1 cellular context compared by ENCODE assay signal in the genomic region with DNA sequence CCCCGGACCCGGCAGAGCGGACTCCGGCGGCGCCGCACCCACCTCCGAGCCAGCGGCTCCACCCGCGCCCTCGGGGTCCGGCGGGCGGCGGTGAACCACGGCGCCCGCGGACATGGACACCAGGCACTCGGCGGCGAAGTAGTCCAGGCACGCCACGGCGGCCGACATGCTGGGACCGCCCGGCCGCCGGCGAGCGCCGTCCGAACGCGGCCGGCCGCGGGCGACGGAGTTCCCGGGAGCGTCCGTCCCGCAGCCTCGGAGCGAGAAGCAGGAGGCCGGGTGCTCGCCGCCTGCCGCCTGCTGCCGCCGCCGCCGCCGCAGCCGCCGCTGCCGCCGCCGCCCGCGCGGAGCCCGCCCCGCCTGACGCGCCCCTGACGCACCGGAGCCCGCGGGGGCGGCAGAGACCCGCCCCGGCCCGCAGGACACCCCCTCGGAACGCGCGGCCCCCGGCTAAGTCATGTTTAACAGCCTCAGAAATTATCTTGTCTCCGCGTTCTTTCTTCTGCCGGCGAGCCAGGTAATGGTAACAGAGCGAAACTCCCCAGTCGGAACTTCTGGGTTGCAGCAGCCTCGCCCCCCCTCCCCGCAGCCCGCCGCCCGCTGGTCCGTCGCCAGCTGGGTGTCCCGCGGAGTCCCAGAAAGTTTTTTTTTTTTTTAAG.
A peak's percentile ranks its signal among the peaks of the same experiment; 100 is the strongest.
TF ChIP-seq lines count a peak whose summit lies in the region.

Gene KLF14 (minus strand): TSS at position 342 of the 659 bp plus-strand sequence. CDS start 174 bp downstream, at position 168.

TF ChIP-seq in K562, 482 proteins besides CTCF, POLR2A, EP300 and RAD21 (continued from another document and continues in another):
- TF ChIP-seq CREB3 (tag; conservative IDR thresholded peaks at IDR 0.05; ENCODE audit: low read depth): no peak
- TF ChIP-seq MTA2 (IDR thresholded peaks at IDR 0.05; ENCODE audit: low read depth): no peak
- TF ChIP-seq EWSR1 (IDR thresholded peaks at IDR 0.05; ENCODE audit: borderline replicate concordance, low read depth, partially characterized antibody): no peak
- TF ChIP-seq SAP30 (IDR thresholded peaks at IDR 0.05; ENCODE audit: borderline replicate concordance, insufficient read depth, low read depth, low read length, poor library complexity, severe bottlenecking): peak; percentile 60
- no peak for TF ChIP-seq ZNF696 (CRISPR knock-in tag; conservative IDR thresholded peaks at IDR 0.05)
- TF ChIP-seq PYGO2 (tag; IDR thresholded peaks at IDR 0.05): no peak
- no peak for TF ChIP-seq ZNF12 (CRISPR knock-in tag; IDR thresholded peaks at IDR 0.05)
- peak; percentile 75; the same call in 1 of the 2 replicates for TF ChIP-seq CTBP1 (IDR thresholded peaks at IDR 0.05; ENCODE audit: borderline replicate concordance)
- no peak for TF ChIP-seq MAZ (CRISPR knock-in tag; conservative IDR thresholded peaks at IDR 0.05 in 1 of 2, IDR thresholded peaks at IDR 0.05 in 1 of 2)
- TF ChIP-seq NUFIP1 (IDR thresholded peaks at IDR 0.05; ENCODE audit: partially characterized antibody): no peak
- TF ChIP-seq MYC (IDR thresholded peaks at IDR 0.05; ENCODE audit: low read depth, low read length): no peak
- no peak for TF ChIP-seq MYC (CRISPR knock-in tag; IDR thresholded peaks at IDR 0.05; ENCODE audit: borderline replicate concordance, low read depth)
- TF ChIP-seq, protein P1, sequence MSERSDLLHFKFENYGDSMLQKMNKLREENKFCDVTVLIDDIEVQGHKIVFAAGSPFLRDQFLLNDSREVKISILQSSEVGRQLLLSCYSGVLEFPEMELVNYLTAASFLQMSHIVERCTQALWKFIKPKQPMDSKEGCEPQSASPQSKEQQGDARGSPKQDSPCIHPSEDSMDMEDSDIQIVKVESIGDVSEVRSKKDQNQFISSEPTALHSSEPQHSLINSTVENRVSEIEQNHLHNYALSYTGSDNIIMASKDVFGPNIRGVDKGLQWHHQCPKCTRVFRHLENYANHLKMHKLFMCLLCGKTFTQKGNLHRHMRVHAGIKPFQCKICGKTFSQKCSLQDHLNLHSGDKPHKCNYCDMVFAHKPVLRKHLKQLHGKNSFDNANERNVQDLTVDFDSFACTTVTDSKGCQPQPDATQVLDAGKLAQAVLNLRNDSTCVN (CRISPR knock-in tag; IDR thresholded peaks at IDR 0.05): no peak
- TF ChIP-seq KDM2B (CRISPR knock-in tag; IDR thresholded peaks at IDR 0.05): 0 out of 2 replicates have a peak, but pooled peaks have one; percentile 18
- no peak for TF ChIP-seq ZNF311 (CRISPR knock-in tag; IDR thresholded peaks at IDR 0.05)
- peak; percentile 56; the same call in 1 of the 2 replicates for TF ChIP-seq TFAP4 (CRISPR knock-in tag; IDR thresholded peaks at IDR 0.05; ENCODE audit: borderline replicate concordance)
- no peak for TF ChIP-seq CHD1 (IDR thresholded peaks at IDR 0.05; ENCODE audit: low read length)
- no peak for TF ChIP-seq PTTG1 (tag; IDR thresholded peaks at IDR 0.05; ENCODE audit: low read depth)
- TF ChIP-seq, protein P2, sequence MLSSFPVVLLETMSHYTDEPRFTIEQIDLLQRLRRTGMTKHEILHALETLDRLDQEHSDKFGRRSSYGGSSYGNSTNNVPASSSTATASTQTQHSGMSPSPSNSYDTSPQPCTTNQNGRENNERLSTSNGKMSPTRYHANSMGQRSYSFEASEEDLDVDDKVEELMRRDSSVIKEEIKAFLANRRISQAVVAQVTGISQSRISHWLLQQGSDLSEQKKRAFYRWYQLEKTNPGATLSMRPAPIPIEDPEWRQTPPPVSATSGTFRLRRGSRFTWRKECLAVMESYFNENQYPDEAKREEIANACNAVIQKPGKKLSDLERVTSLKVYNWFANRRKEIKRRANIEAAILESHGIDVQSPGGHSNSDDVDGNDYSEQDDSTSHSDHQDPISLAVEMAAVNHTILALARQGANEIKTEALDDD (IDR thresholded peaks at IDR 0.05): no peak
- TF ChIP-seq GTF2F1 (IDR thresholded peaks at IDR 0.05; ENCODE audit: low read depth, low read length): no peak
- TF ChIP-seq, protein P3, sequence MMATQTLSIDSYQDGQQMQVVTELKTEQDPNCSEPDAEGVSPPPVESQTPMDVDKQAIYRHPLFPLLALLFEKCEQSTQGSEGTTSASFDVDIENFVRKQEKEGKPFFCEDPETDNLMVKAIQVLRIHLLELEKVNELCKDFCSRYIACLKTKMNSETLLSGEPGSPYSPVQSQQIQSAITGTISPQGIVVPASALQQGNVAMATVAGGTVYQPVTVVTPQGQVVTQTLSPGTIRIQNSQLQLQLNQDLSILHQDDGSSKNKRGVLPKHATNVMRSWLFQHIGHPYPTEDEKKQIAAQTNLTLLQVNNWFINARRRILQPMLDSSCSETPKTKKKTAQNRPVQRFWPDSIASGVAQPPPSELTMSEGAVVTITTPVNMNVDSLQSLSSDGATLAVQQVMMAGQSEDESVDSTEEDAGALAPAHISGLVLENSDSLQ (IDR thresholded peaks at IDR 0.05): no peak
- TF ChIP-seq, protein P4, sequence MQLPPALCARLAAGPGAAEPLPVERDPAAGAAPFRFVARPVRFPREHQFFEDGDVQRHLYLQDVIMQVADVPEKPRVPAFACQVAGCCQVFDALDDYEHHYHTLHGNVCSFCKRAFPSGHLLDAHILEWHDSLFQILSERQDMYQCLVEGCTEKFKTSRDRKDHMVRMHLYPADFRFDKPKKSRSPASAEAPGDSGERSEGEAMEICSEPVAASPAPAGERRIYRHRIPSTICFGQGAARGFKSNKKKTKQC (CRISPR knock-in tag; IDR thresholded peaks at IDR 0.05): no peak
- TF ChIP-seq, protein P5, sequence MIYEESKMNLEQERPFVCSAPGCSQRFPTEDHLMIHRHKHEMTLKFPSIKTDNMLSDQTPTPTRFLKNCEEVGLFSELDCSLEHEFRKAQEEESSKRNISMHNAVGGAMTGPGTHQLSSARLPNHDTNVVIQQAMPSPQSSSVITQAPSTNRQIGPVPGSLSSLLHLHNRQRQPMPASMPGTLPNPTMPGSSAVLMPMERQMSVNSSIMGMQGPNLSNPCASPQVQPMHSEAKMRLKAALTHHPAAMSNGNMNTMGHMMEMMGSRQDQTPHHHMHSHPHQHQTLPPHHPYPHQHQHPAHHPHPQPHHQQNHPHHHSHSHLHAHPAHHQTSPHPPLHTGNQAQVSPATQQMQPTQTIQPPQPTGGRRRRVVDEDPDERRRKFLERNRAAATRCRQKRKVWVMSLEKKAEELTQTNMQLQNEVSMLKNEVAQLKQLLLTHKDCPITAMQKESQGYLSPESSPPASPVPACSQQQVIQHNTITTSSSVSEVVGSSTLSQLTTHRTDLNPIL (CRISPR knock-in tag; IDR thresholded peaks at IDR 0.05): no peak
- TF ChIP-seq CHD2 (IDR thresholded peaks at IDR 0.05; ENCODE audit: low read depth, low read length): no peak
- no peak for TF ChIP-seq FOSL1 (tag; conservative IDR thresholded peaks at IDR 0.05)
- TF ChIP-seq JUN (IDR thresholded peaks at IDR 0.05; ENCODE audit: borderline replicate concordance, low read depth, low read length): no peak
- no peak for TF ChIP-seq JUN (CRISPR knock-in tag; IDR thresholded peaks at IDR 0.05; ENCODE audit: borderline replicate concordance)
- no peak for TF ChIP-seq NFIX (CRISPR knock-in tag; IDR thresholded peaks at IDR 0.05; ENCODE audit: low read depth)
- TF ChIP-seq NRF1 (conservative IDR thresholded peaks at IDR 0.05 in 1 of 2, IDR thresholded peaks at IDR 0.05 in 1 of 2): no peak; a peak in 1 of 4 replicates
- TF ChIP-seq MEF2D (tag; conservative IDR thresholded peaks at IDR 0.05; ENCODE audit: low read depth): no peak
- TF ChIP-seq SIRT6 (IDR thresholded peaks at IDR 0.05; ENCODE audit: low read depth, low read length): no peak
- no peak for TF ChIP-seq SMARCA4 (IDR thresholded peaks at IDR 0.05)
- TF ChIP-seq, protein P6, sequence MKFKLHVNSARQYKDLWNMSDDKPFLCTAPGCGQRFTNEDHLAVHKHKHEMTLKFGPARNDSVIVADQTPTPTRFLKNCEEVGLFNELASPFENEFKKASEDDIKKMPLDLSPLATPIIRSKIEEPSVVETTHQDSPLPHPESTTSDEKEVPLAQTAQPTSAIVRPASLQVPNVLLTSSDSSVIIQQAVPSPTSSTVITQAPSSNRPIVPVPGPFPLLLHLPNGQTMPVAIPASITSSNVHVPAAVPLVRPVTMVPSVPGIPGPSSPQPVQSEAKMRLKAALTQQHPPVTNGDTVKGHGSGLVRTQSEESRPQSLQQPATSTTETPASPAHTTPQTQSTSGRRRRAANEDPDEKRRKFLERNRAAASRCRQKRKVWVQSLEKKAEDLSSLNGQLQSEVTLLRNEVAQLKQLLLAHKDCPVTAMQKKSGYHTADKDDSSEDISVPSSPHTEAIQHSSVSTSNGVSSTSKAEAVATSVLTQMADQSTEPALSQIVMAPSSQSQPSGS (CRISPR knock-in tag; IDR thresholded peaks at IDR 0.05): no peak
- no peak for TF ChIP-seq CSDE1 (IDR thresholded peaks at IDR 0.05)
- TF ChIP-seq ZBTB40 (IDR thresholded peaks at IDR 0.05): no peak
- TF ChIP-seq ZBTB40 (CRISPR knock-in tag; IDR thresholded peaks at IDR 0.05): no peak
- TF ChIP-seq, protein P7, sequence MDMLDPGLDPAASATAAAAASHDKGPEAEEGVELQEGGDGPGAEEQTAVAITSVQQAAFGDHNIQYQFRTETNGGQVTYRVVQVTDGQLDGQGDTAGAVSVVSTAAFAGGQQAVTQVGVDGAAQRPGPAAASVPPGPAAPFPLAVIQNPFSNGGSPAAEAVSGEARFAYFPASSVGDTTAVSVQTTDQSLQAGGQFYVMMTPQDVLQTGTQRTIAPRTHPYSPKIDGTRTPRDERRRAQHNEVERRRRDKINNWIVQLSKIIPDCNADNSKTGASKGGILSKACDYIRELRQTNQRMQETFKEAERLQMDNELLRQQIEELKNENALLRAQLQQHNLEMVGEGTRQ (CRISPR knock-in tag; IDR thresholded peaks at IDR 0.05): no peak
- no peak for TF ChIP-seq ZNF224 (CRISPR knock-in tag; IDR thresholded peaks at IDR 0.05)
- TF ChIP-seq FOXP1 (CRISPR knock-in tag; IDR thresholded peaks at IDR 0.05): 0 out of 2 replicates have a peak, but pooled peaks have one; percentile 13
- no peak for TF ChIP-seq ZEB2 (IDR thresholded peaks at IDR 0.05)
- peak in 1 of 3 experiments; percentile 30 for TF ChIP-seq YY1 (IDR thresholded peaks at IDR 0.05; ENCODE audit: borderline replicate concordance in 1 of 3, control insufficient read depth in 1 of 3, extremely low read depth in 1 of 3, insufficient read depth in 3 of 3, insufficient read length in 1 of 3, insufficient replicate concordance in 2 of 3, low read depth in 1 of 3, low read length in 2 of 3)
